ENCODE assay signal across 36 cellular contexts in the genomic region with DNA sequence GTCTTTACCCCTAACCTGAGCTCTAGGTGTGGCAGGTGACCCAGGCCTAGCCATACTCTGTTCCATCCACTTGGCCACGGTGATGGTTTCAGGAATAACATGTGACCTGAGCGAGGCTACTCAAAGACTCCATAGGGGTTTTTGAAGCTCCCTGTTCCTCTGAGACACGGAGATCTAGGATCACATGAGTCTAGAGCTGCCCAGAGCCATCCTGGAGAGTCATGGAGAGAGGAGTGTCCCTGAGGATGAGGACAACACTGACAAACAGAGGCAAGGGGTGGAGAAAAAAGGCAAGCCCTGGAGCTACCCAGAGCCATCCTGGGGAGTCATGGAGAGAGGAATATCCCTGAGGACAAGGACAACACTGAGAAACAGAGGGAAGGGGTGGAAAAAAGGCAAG. TPM values are rescaled to one million over a fixed set of nuclear protein-coding genes. Genes with fewer than 3 reads are reported as not detected.
A peak's percentile ranks its signal among the peaks of the same experiment; 100 is the strongest.
DNase-seq lines count a peak whose midpoint lies in the region; ATAC-seq and TF ChIP-seq lines count a peak whose summit lies in the region.
"Had no signal": no experiment of that assay in that cellular context is flagged by ENCODE, and none has a peak within 500 bp of the region (broad histone marks: within the 10 kb centered on the region; RNA-seq: fewer than 3 reads in every experiment).

No MANE protein-coding gene starts in this region.

- H3K27ac Mint-ChIP-seq in T-helper 17 cell: peak overlapping the region; percentile 79
- H3K27ac Mint-ChIP-seq in CD8-positive, alpha-beta memory T cell: no peak overlapping the region
- H3K27ac Mint-ChIP-seq: B cell; CD4-positive, alpha-beta memory T cell; CD4-positive, alpha-beta T cell; CD4-positive, CD25-positive, alpha-beta regulatory T cell; CD8-positive, alpha-beta T cell had no signal

- no peak overlapping the region for H2AFZ ChIP-seq in MM.1S (ENCODE audit: low read length)

- H3K27me3 ChIP-seq in esophagus muscularis mucosa (no peaks in the 10 kb centered on the region), MM.1S (replicated peaks; ENCODE audit: insufficient read depth, low read length) (no peaks in the 10 kb centered on the region)
- no peaks in the 10 kb centered on the region for H3K27me3 ChIP-seq in CD8-positive, alpha-beta memory T cell (ENCODE audit: insufficient read depth, low read length, poor library complexity, severe bottlenecking)
- H3K27me3 ChIP-seq: BE2C; BLaER1; BLaER1 treated with 17β-estradiol and CSF1 and Interleukin-3, amounts not matched to agents 10 nM and 100 nM had no signal

- H3K36me3 ChIP-seq in HEK293 (ENCODE audit: control insufficient read depth in 2 of 2, insufficient read depth in 1 of 2, low read length in 2 of 2): no peaks in the 10 kb centered on the region
- H3K36me3 ChIP-seq in esophagus muscularis mucosa: peaks cover 0 to 8% (median 0%) of the 10 kb centered on the region in 4 donors
- no peaks in the 10 kb centered on the region for H3K36me3 ChIP-seq in MM.1S (replicated peaks; ENCODE audit: insufficient read depth, low read length)
- no peaks in the 10 kb centered on the region for H3K36me3 ChIP-seq in CD8-positive, alpha-beta memory T cell (ENCODE audit: insufficient read depth, low read length)
- H3K36me3 ChIP-seq: BE2C; BLaER1; BLaER1 treated with 17β-estradiol and CSF1 and Interleukin-3, amounts not matched to agents 10 nM and 100 nM had no signal

- no peak for TF ChIP-seq EP300 in esophagus muscularis mucosa (IDR thresholded peaks at IDR 0.05)

- H3K9me3 ChIP-seq in HEK293 (ENCODE audit: control insufficient read depth, insufficient read depth, low read depth, low read length): no peaks in the 10 kb centered on the region
- no peaks in the 10 kb centered on the region for H3K9me3 ChIP-seq in T-helper 17 cell (ENCODE audit: control insufficient read depth, low read length, poor library complexity, severe bottlenecking)
- H3K9me3 ChIP-seq in esophagus muscularis mucosa: no peaks in the 10 kb centered on the region
- H3K9me3 ChIP-seq in MM.1S (replicated peaks; ENCODE audit: insufficient read depth, low read length): no peaks in the 10 kb centered on the region
- H3K9me3 ChIP-seq in CD8-positive, alpha-beta memory T cell (ENCODE audit: low read length): no peaks in the 10 kb centered on the region
- H3K9me3 ChIP-seq: A549; BE2C; BLaER1; BLaER1 treated with 17β-estradiol and CSF1 and Interleukin-3, amounts not matched to agents 10 nM and 100 nM; Caco-2 had no signal

- DNase-seq in T-helper 17 cell (no peak), esophagus muscularis mucosa (ENCODE audit: extremely low spot score) (peak; percentile 64), MM.1S (no peak)
- no peak for DNase-seq in CD8-positive, alpha-beta memory T cell
- DNase-seq: 8988T; ACHN; AML-193; BE2C; C1 segment of cervical spinal cord; Caco-2; Calu3; CD4-positive, alpha-beta memory T cell; CD4-positive, alpha-beta T cell; CD4-positive, CD25-positive, alpha-beta regulatory T cell; CD8-positive, alpha-beta T cell; COR-L47; DMS 273 treated with DMSO at 0.1 percent for 48 hours; DMS153; DMS53; DMS79; DMS79 treated with DMSO at 0.1 percent for 48 hours; DND-41; EL had no signal

- CTCF ChIA-PET in HEK293 (lab: Yijun Ruan, JAX): interaction anchor here (1.2 kb wide), 1 partner anchor 431 kb away, joined by 4 read pairs; no protein-coding TSS in a partner anchor
- CTCF ChIA-PET in CD8-positive, alpha-beta memory T cell (lab: Charles Lee): interaction anchor here (0.9 kb wide), 1 partner anchor 8 kb away, joined by 3 read pairs; no protein-coding TSS in a partner anchor

- POLR2A ChIA-PET in HEK293 (lab: Yijun Ruan, JAX): no interaction called here
- POLR2A ChIA-PET in CD8-positive, alpha-beta memory T cell (lab: Charles Lee): interaction anchor here (0.7 kb wide), 1 partner anchor 16 kb away, joined by 8 read pairs; no protein-coding TSS in a partner anchor

- H3K4me1 Mint-ChIP-seq in T-helper 17 cell: peaks cover 2% of the 10 kb centered on the region
- no peaks in the 10 kb centered on the region for H3K4me1 Mint-ChIP-seq in CD8-positive, alpha-beta memory T cell
- H3K4me1 Mint-ChIP-seq: CD4-positive, alpha-beta memory T cell; CD4-positive, CD25-positive, alpha-beta regulatory T cell had no signal

- H3K36me3 Mint-ChIP-seq in T-helper 17 cell (ENCODE audit: low read depth): no peaks in the 10 kb centered on the region
- H3K36me3 Mint-ChIP-seq in CD8-positive, alpha-beta memory T cell: no peaks in the 10 kb centered on the region
- H3K36me3 Mint-ChIP-seq: CD14-positive monocyte; CD4-positive, alpha-beta memory T cell; CD4-positive, CD25-positive, alpha-beta regulatory T cell; CD8-positive, alpha-beta T cell had no signal

- no peaks in the 10 kb centered on the region for H3K79me2 ChIP-seq in MM.1S (ENCODE audit: low read length)

- TF ChIP-seq CTCF in HEK293 (tag by site-specific recombination; IDR thresholded peaks at IDR 0.05) (no peak), esophagus muscularis mucosa (IDR thresholded peaks at IDR 0.05) (no peak), MM.1S (IDR thresholded peaks at IDR 0.05; ENCODE audit: low read length) (no peak)

- 90% methylated on average over 3 of the region's 3 CpGs for WGBS in esophagus muscularis mucosa

- no peak overlapping the region for H3K9ac ChIP-seq in MM.1S (ENCODE audit: low read length)
- H3K9ac ChIP-seq: BLaER1; BLaER1 treated with 17β-estradiol and CSF1 and Interleukin-3, amounts not matched to agents 10 nM and 100 nM had no signal

- ATAC-seq in T-helper 17 cell: no peak
- ATAC-seq in HG02623 (IDR thresholded peaks at IDR 0.05; ENCODE audit: unreplicated experiment): no peak
- ATAC-seq: CD8-positive, alpha-beta T cell had no signal

- intact Hi-C loops in esophagus muscularis mucosa (cut with DNase I): no loop called here

- H3F3A ChIP-seq in MM.1S (ENCODE audit: insufficient read depth, low read length): no peaks in the 10 kb centered on the region

- H3K4me3 Mint-ChIP-seq in T-helper 17 cell: no peak overlapping the region
- no peak overlapping the region for H3K4me3 Mint-ChIP-seq in CD8-positive, alpha-beta memory T cell
- H3K4me3 Mint-ChIP-seq: B cell; CD14-positive monocyte; CD4-positive, alpha-beta memory T cell; CD4-positive, alpha-beta T cell; CD4-positive, CD25-positive, alpha-beta regulatory T cell; CD8-positive, alpha-beta T cell had no signal

- H3K4me3 ChIP-seq in HEK293 (ENCODE audit: low read depth, low read length) (no peak overlapping the region), esophagus muscularis mucosa (no peak overlapping the region), MM.1S (ENCODE audit: low read length) (no peak overlapping the region)
- H3K4me3 ChIP-seq in CD8-positive, alpha-beta memory T cell (ENCODE audit: low read length): no peak overlapping the region
- H3K4me3 ChIP-seq: A549; BLaER1; BLaER1 treated with 17β-estradiol and CSF1 and Interleukin-3, amounts not matched to agents 10 nM and 100 nM had no signal

- TF ChIP-seq POLR2A in esophagus muscularis mucosa (IDR thresholded peaks at IDR 0.05; ENCODE audit: low read depth): no peak

- H3K9me2 ChIP-seq in MM.1S (replicated peaks; ENCODE audit: insufficient read depth, low read length): no peaks in the 10 kb centered on the region

- H3K4me2 ChIP-seq in MM.1S (ENCODE audit: low read depth, low read length): no peak overlapping the region
- H3K4me2 ChIP-seq: A549; BLaER1; BLaER1 treated with 17β-estradiol and CSF1 and Interleukin-3, amounts not matched to agents 10 nM and 100 nM had no signal

- no peaks in the 10 kb centered on the region for H3K4me1 ChIP-seq in HEK293 (ENCODE audit: control insufficient read depth, insufficient read depth, low read length)
- H3K4me1 ChIP-seq in esophagus muscularis mucosa: peaks cover 0 to 7% (median 3%) of the 10 kb centered on the region in 4 donors
- H3K4me1 ChIP-seq in MM.1S (ENCODE audit: low read length): no peaks in the 10 kb centered on the region
- no peaks in the 10 kb centered on the region for H3K4me1 ChIP-seq in CD8-positive, alpha-beta memory T cell (ENCODE audit: insufficient read depth, low read length)
- H3K4me1 ChIP-seq: A549; BE2C; BLaER1; BLaER1 treated with 17β-estradiol and CSF1 and Interleukin-3, amounts not matched to agents 10 nM and 100 nM; Caco-2 had no signal

- H4K20me1 ChIP-seq in MM.1S (ENCODE audit: insufficient read depth, low read length): no peaks in the 10 kb centered on the region
- H4K20me1 ChIP-seq: BLaER1; BLaER1 treated with 17β-estradiol and CSF1 and Interleukin-3, amounts not matched to agents 10 nM and 100 nM had no signal

- H3K27ac ChIP-seq in HEK293 (ENCODE audit: extremely low read depth, low read depth, low read length) (no peak overlapping the region), esophagus muscularis mucosa (replicated peaks in 1 of 4) (no peak overlapping the region), MM.1S (ENCODE audit: low read length) (no peak overlapping the region)
- H3K27ac ChIP-seq in CD8-positive, alpha-beta memory T cell (ENCODE audit: low read depth, low read length): no peak overlapping the region
- H3K27ac ChIP-seq: 22Rv1; A549; BLaER1; BLaER1 treated with 17β-estradiol and CSF1 and Interleukin-3, amounts not matched to agents 10 nM and 100 nM; C4-2B had no signal

- no peaks in the 10 kb centered on the region for H3K9me3 Mint-ChIP-seq in CD8-positive, alpha-beta memory T cell
- H3K9me3 Mint-ChIP-seq: CD4-positive, alpha-beta T cell; CD8-positive, alpha-beta T cell had no signal

- H3K27me3 Mint-ChIP-seq in T-helper 17 cell: peaks cover 54% of the 10 kb centered on the region
- peaks cover 8 to 21% of the 10 kb centered on the region in 2 donors for H3K27me3 Mint-ChIP-seq in CD8-positive, alpha-beta memory T cell

TF ChIP-seq in HEK293, 187 proteins besides CTCF, POLR2A, EP300 and RAD21 (continues in another document):
- TF ChIP-seq ZNF623 (tag by site-specific recombination; IDR thresholded peaks at IDR 0.05): no peak
- TF ChIP-seq ZBTB6 (tag by site-specific recombination; IDR thresholded peaks at IDR 0.05): peak; percentile 68; the same call in 1 of the 2 replicates
- TF ChIP-seq ZNF837 (tag by site-specific recombination; IDR thresholded peaks at IDR 0.05): no peak
- TF ChIP-seq KLF16 (tag by site-specific recombination; IDR thresholded peaks at IDR 0.05): no peak
- TF ChIP-seq KLF9 (tag by site-specific recombination; IDR thresholded peaks at IDR 0.05; ENCODE audit: low read depth): no peak
- no peak for TF ChIP-seq EGR2 (tag by site-specific recombination; IDR thresholded peaks at IDR 0.05; ENCODE audit: low read depth)
- TF ChIP-seq ZNF777 (tag by site-specific recombination; IDR thresholded peaks at IDR 0.05; ENCODE audit: borderline replicate concordance): no peak

RNA-seq across cellular contexts. Expression of gene PCA3, which starts 29.5 kb away (rescaled TPM):
- not detected for total RNA-seq in T-helper 17 cell
- total RNA-seq in esophagus muscularis mucosa: 1 to 10 TPM in 1 of 4 donors, under 1 TPM in 2, not detected in 1; under 0.01 to 1.0 (median 0.65) TPM
- not detected for total RNA-seq in CD8-positive, alpha-beta memory T cell
- polyA plus RNA-seq in CD8-positive, alpha-beta memory T cell: not detected
- total RNA-seq: A172; A673; B cell; Caco-2; Calu3; CD4-positive, alpha-beta memory T cell; CD4-positive, alpha-beta T cell; CD4-positive, CD25-positive, alpha-beta regulatory T cell; CD8-positive, alpha-beta T cell had no signal
- polyA plus RNA-seq: A549; AG04450; BJ; CD14-positive monocyte; CD4-positive, alpha-beta memory T cell; CD4-positive, CD25-positive, alpha-beta regulatory T cell had no signal
